Comparison of ENCODE assay signal across 8 cellular contexts in genomic region chr15:43748376-43748775, GRCh38. TPM values are rescaled to one million over a fixed set of nuclear protein-coding genes. Genes with fewer than 3 reads are reported as not detected.
A peak's percentile ranks its signal among the peaks of the same experiment; 100 is the strongest.
DNase-seq lines count a peak whose midpoint lies in the region; ATAC-seq and TF ChIP-seq lines count a peak whose summit lies in the region.

No MANE protein-coding gene starts in this region.

- H3K4me3 Mint-ChIP-seq in CD8-positive, alpha-beta memory T cell = peak overlapping the region; percentile 85 to 97 (median 96)
- H3K4me3 Mint-ChIP-seq in naive thymus-derived CD4-positive, alpha-beta T cell = peak overlapping the region; percentile 78 to 98 (median 96)

- DNase-seq in CD8-positive, alpha-beta memory T cell = peak in 2 of 5 donors; percentile 40 to 54
- DNase-seq in LHCN-M2 (ENCODE audit: low read depth) (peak; percentile 22), cardiac fibroblast (ENCODE audit: low read depth in 2 of 2) (peak; percentile 26 to 43), NCI-H1048 (lab: John Stamatoyannopoulos, UW) (no peak), DMS53 treated with DMSO at 0.1 percent for 48 hours (lab: John Stamatoyannopoulos, UW; ENCODE audit: unreplicated experiment) (no peak)
- peak in 7 of 9 donors; percentile 26 to 69 (median 49) for DNase-seq in naive thymus-derived CD4-positive, alpha-beta T cell
- no peak for DNase-seq in stimulated activated CD8-positive, alpha-beta memory T cell treated with anti-CD3 and anti-CD28 coated beads, Interleukin-4, amount 100 ng/mL, for 48 hours

- POLR2A ChIA-PET in CD8-positive, alpha-beta memory T cell (lab: Charles Lee) = no interaction called here
- POLR2A ChIA-PET in naive thymus-derived CD4-positive, alpha-beta T cell (lab: Charles Lee) = interaction anchor here (1.1 to 1.8 kb wide), 2 partner anchors 44 to 76 kb away, joined by 4 to 9 read pairs; partner anchors contain the start of genes MFAP1 and SERF2

- no peaks in the 10 kb centered on the region for H3K9me3 ChIP-seq in CD8-positive, alpha-beta memory T cell (ENCODE audit: low read length)
- H3K9me3 ChIP-seq in naive thymus-derived CD4-positive, alpha-beta T cell (ENCODE audit: control insufficient read depth in 2 of 3, low read length in 3 of 3) = no peaks in the 10 kb centered on the region

- no peak overlapping the region for H3K4me3 ChIP-seq in CD8-positive, alpha-beta memory T cell (ENCODE audit: low read length)
- H3K4me3 ChIP-seq in cardiac fibroblast (replicated peaks in 1 of 2; ENCODE audit: low read depth in 2 of 2, low read length in 2 of 2) = peak overlapping the region in 1 of 2 donors; percentile 78
- peak overlapping the region; percentile 34 for H3K4me3 ChIP-seq in naive thymus-derived CD4-positive, alpha-beta T cell (ENCODE audit: low read length)

- peaks cover 0 to 34% (median 2%) of the 10 kb centered on the region in 3 donors for H3K36me3 Mint-ChIP-seq in CD8-positive, alpha-beta memory T cell
- peaks cover 0 to 18% (median 3%) of the 10 kb centered on the region in 5 donors for H3K36me3 Mint-ChIP-seq in naive thymus-derived CD4-positive, alpha-beta T cell

- CTCF ChIA-PET in CD8-positive, alpha-beta memory T cell (lab: Charles Lee) = interaction anchor here (1.5 kb wide), 1 partner anchor 22 kb away, joined by 5 read pairs; no protein-coding TSS in a partner anchor
- CTCF ChIA-PET in naive thymus-derived CD4-positive, alpha-beta T cell (lab: Charles Lee) = no interaction called here

- H3K27me3 ChIP-seq in CD8-positive, alpha-beta memory T cell (ENCODE audit: insufficient read depth, low read length, poor library complexity, severe bottlenecking) = no peaks in the 10 kb centered on the region
- no peaks in the 10 kb centered on the region for H3K27me3 ChIP-seq in naive thymus-derived CD4-positive, alpha-beta T cell (ENCODE audit: control insufficient read depth in 2 of 2, insufficient read depth in 2 of 2, low read length in 2 of 2)

- H3K9me3 Mint-ChIP-seq in CD8-positive, alpha-beta memory T cell = no peaks in the 10 kb centered on the region
- peaks cover 0 to 3% (median 0%) of the 10 kb centered on the region in 11 donors for H3K9me3 Mint-ChIP-seq in naive thymus-derived CD4-positive, alpha-beta T cell

- H3K27ac ChIP-seq in CD8-positive, alpha-beta memory T cell (ENCODE audit: low read depth, low read length) = no peak overlapping the region
- H3K27ac ChIP-seq in naive thymus-derived CD4-positive, alpha-beta T cell (ENCODE audit: low read depth, low read length) = peak overlapping the region; percentile 92

- H3K27me3 Mint-ChIP-seq in CD8-positive, alpha-beta memory T cell = no peaks in the 10 kb centered on the region
- H3K27me3 Mint-ChIP-seq in naive thymus-derived CD4-positive, alpha-beta T cell = no peaks in the 10 kb centered on the region

- intact Hi-C loops in naive thymus-derived CD4-positive, alpha-beta T cell (cut with micrococcal nuclease) = loop anchor here (2.0 to 5.0 kb wide), 7 partner anchors 20 to 1476 kb away; partner anchors contain the start of genes ELL3 (in 1 of the 2), GANC (in 1 of the 2), HYPK (in 1 of the 2) and SERF2 (in 1 of the 2)

- peak; percentile 25 for ATAC-seq in naive thymus-derived CD4-positive, alpha-beta T cell
- ATAC-seq in HG02852 (IDR thresholded peaks at IDR 0.05; ENCODE audit: unreplicated experiment) = no peak

- no peak for TF ChIP-seq CTCF in cardiac fibroblast (IDR thresholded peaks at IDR 0.05; ENCODE audit: low read depth, low read length)

- peaks cover 51% of the 10 kb centered on the region for H3K4me1 ChIP-seq in CD8-positive, alpha-beta memory T cell (ENCODE audit: insufficient read depth, low read length)
- peaks cover 30 to 43% of the 10 kb centered on the region in 2 donors for H3K4me1 ChIP-seq in naive thymus-derived CD4-positive, alpha-beta T cell (ENCODE audit: control insufficient read depth in 2 of 2, insufficient read depth in 2 of 2, low read length in 2 of 2)

- H3K36me3 ChIP-seq in CD8-positive, alpha-beta memory T cell (ENCODE audit: insufficient read depth, low read length) = peaks cover 14% of the 10 kb centered on the region
- peaks cover 0 to 15% (median 0%) of the 10 kb centered on the region in 3 experiments for H3K36me3 ChIP-seq in naive thymus-derived CD4-positive, alpha-beta T cell (ENCODE audit: control insufficient read depth in 2 of 3, insufficient read depth in 3 of 3, low read length in 3 of 3)

- H3K27ac Mint-ChIP-seq in CD8-positive, alpha-beta memory T cell = peak overlapping the region; percentile 69 to 99 (median 94)
- peak overlapping the region in 8 of 9 donors; percentile 36 to 97 (median 91) for H3K27ac Mint-ChIP-seq in naive thymus-derived CD4-positive, alpha-beta T cell

- peaks cover 48 to 67% (median 56%) of the 10 kb centered on the region in 3 donors for H3K4me1 Mint-ChIP-seq in CD8-positive, alpha-beta memory T cell
- peaks cover 37 to 62% (median 51%) of the 10 kb centered on the region in 7 donors for H3K4me1 Mint-ChIP-seq in naive thymus-derived CD4-positive, alpha-beta T cell

RNA-seq across cellular contexts. Expression of gene PDIA3, which starts 2.1 kb away (rescaled TPM):
- total RNA-seq in CD8-positive, alpha-beta memory T cell = 100 to 1,000 TPM; 336 to 338 TPM
- 383 TPM for polyA plus RNA-seq in CD8-positive, alpha-beta memory T cell
- 165 and 172 TPM in 2 replicates for total RNA-seq in LHCN-M2 (2014; rRNA removed)
- 345 TPM for polyA plus RNA-seq in LHCN-M2 (2012)
- total RNA-seq in naive thymus-derived CD4-positive, alpha-beta T cell = 100 to 1,000 TPM; 127 to 397 (median 183) TPM
- polyA plus RNA-seq in naive thymus-derived CD4-positive, alpha-beta T cell = 100 to 1,000 TPM; 256 to 301 TPM

RNA-seq across cellular contexts. Expression of gene ELL3, which starts 28.4 kb away (rescaled TPM):
- 1 to 10 TPM in 1 of 2 experiments, under 1 TPM in 1; 0.49 to 1.8 TPM for total RNA-seq in CD8-positive, alpha-beta memory T cell
- polyA plus RNA-seq in CD8-positive, alpha-beta memory T cell = 0.24 TPM
- total RNA-seq in LHCN-M2 (2014; rRNA removed) = 1.3 and 2.5 TPM in 2 replicates
- 1.3 TPM for polyA plus RNA-seq in LHCN-M2 (2012)
- total RNA-seq in naive thymus-derived CD4-positive, alpha-beta T cell = 1 to 10 TPM; 1.8 to 2.1 (median 1.9) TPM
- 1 to 10 TPM; 2.9 to 4.9 TPM for polyA plus RNA-seq in naive thymus-derived CD4-positive, alpha-beta T cell

RNA-seq across cellular contexts. Expression of gene SERF2, which starts 43.7 kb away (rescaled TPM):
- total RNA-seq in CD8-positive, alpha-beta memory T cell = 100 to 1,000 TPM; 624 to 632 TPM
- 1,932 TPM for polyA plus RNA-seq in CD8-positive, alpha-beta memory T cell
- 1,349 and 2,104 TPM in 2 replicates for total RNA-seq in LHCN-M2 (2014; rRNA removed)
- polyA plus RNA-seq in LHCN-M2 (2012) = 1,779 TPM
- 100 to 1,000 TPM; 358 to 676 (median 553) TPM for total RNA-seq in naive thymus-derived CD4-positive, alpha-beta T cell
- polyA plus RNA-seq in naive thymus-derived CD4-positive, alpha-beta T cell = 1,000 to 10,000 TPM; 1,664 to 2,070 TPM

RNA-seq across cellular contexts. Expression of gene SERINC4, which starts 51.6 kb away (rescaled TPM):
- total RNA-seq in CD8-positive, alpha-beta memory T cell = under 1 TPM; 0.20 to 0.26 TPM
- polyA plus RNA-seq in CD8-positive, alpha-beta memory T cell = 2.2 TPM
- total RNA-seq in LHCN-M2 (2014; rRNA removed) = 0.11 TPM in 1 of 2 replicates, not detected in the other
- 0.04 TPM for polyA plus RNA-seq in LHCN-M2 (2012)
- total RNA-seq in naive thymus-derived CD4-positive, alpha-beta T cell = under 1 TPM in 4 of 5 experiments, not detected in 1; 0.13 to 0.57 (median 0.33) TPM
- 1 to 10 TPM; 3.1 to 8.8 TPM for polyA plus RNA-seq in naive thymus-derived CD4-positive, alpha-beta T cell

RNA-seq across cellular contexts. Expression of gene HYPK, which starts 52.0 kb away (rescaled TPM):
- total RNA-seq in CD8-positive, alpha-beta memory T cell = 10 to 100 TPM; 28.5 to 32.7 TPM
- polyA plus RNA-seq in CD8-positive, alpha-beta memory T cell = 11.9 TPM
- total RNA-seq in LHCN-M2 (2014; rRNA removed) = 8.8 and 10.3 TPM in 2 replicates
- 3.3 TPM for polyA plus RNA-seq in LHCN-M2 (2012)
- total RNA-seq in naive thymus-derived CD4-positive, alpha-beta T cell = 10 to 100 TPM; 16.9 to 32.1 (median 27.0) TPM
- polyA plus RNA-seq in naive thymus-derived CD4-positive, alpha-beta T cell = 10 to 100 TPM in 1 of 2 donors, 1 to 10 TPM in 1; 7.5 to 28.2 TPM

Comparison
In these comparisons a context has a peak if more than half of its experiments do, and no peak if none do; other contexts are left out.
1. DNase-seq: peak in LHCN-M2 (single experiment), cardiac fibroblast (2 of 2) and naive thymus-derived CD4-positive, alpha-beta T cell (7 of 9); none in NCI-H1048 (single experiment), DMS53 treated with DMSO at 0.1 percent for 48 hours (single experiment) and stimulated activated CD8-positive, alpha-beta memory T cell treated with anti-CD3 and anti-CD28 coated beads, Interleukin-4, amount 100 ng/mL, for 48 hours (single experiment).